9 cellular contexts compared by ENCODE assay signal in genomic region chr12:89880695-89881350, GRCh38.
DNase-seq lines count a peak whose midpoint lies in the region; ATAC-seq and TF ChIP-seq lines count a peak whose summit lies in the region.
"Had no signal": no experiment of that assay in that cellular context is flagged by ENCODE, and none has a peak within 500 bp of the region (broad histone marks: within the 10 kb centered on the region; RNA-seq: fewer than 3 reads in every experiment).

No MANE protein-coding gene starts in this region.

- H3K27me3 Mint-ChIP-seq in activated T-helper 17 cell treated with anti-CD3 and anti-CD28 coated beads, Interleukin-2, amount 50 U/mL, for 72 hours = no peaks in the 10 kb centered on the region
- H3K27me3 Mint-ChIP-seq in endothelial cell (ENCODE audit: unreplicated experiment) = no peaks in the 10 kb centered on the region

- H3K4me1 ChIP-seq in transverse colon = peaks cover 0 to 7% (median 0%) of the 10 kb centered on the region in 4 donors

- H3K4me3 ChIP-seq in GM08714 (ENCODE audit: low read length) = peak overlapping the region; percentile 28; the same call in 1 of the 2 replicates
- H3K4me3 ChIP-seq in transverse colon = no peak overlapping the region
- H3K4me3 ChIP-seq: cardiac muscle cell had no signal

- no peaks in the 10 kb centered on the region for H3K36me3 Mint-ChIP-seq in activated T-helper 17 cell treated with anti-CD3 and anti-CD28 coated beads, Interleukin-2, amount 50 U/mL, for 72 hours (ENCODE audit: low read depth)
- no peaks in the 10 kb centered on the region for H3K36me3 Mint-ChIP-seq in endothelial cell (ENCODE audit: low read depth, unreplicated experiment)

- H3K27ac ChIP-seq in transverse colon = peak overlapping the region in 3 of 4 donors; percentile 24 to 53 (median 31)
- H3K27ac ChIP-seq: cardiac muscle cell had no signal

- H3K9me3 Mint-ChIP-seq in activated T-helper 17 cell treated with anti-CD3 and anti-CD28 coated beads, Interleukin-2, amount 50 U/mL, for 72 hours = no peaks in the 10 kb centered on the region
- H3K9me3 Mint-ChIP-seq in endothelial cell (ENCODE audit: unreplicated experiment) = no peaks in the 10 kb centered on the region

- peak; percentile 92 for ATAC-seq in GM21360 (IDR thresholded peaks at IDR 0.05; ENCODE audit: unreplicated experiment)
- peak; percentile 95 for ATAC-seq in HG03520 (IDR thresholded peaks at IDR 0.05; ENCODE audit: unreplicated experiment)
- peak; percentile 93 for ATAC-seq in activated T-helper 17 cell treated with anti-CD3 and anti-CD28 coated beads, Interleukin-2, amount 50 U/mL, for 72 hours (replicated peaks)

- no peaks in the 10 kb centered on the region for H3K9me3 ChIP-seq in transverse colon

- WGBS in transverse colon (ENCODE audit: low coverage in 1 of 2), 2 donors = 57 to 72% methylated on average over 4 of the region's 4 CpGs

- peaks cover 20% of the 10 kb centered on the region for H3K4me1 Mint-ChIP-seq in activated T-helper 17 cell treated with anti-CD3 and anti-CD28 coated beads, Interleukin-2, amount 50 U/mL, for 72 hours
- no peaks in the 10 kb centered on the region for H3K4me1 Mint-ChIP-seq in endothelial cell (ENCODE audit: unreplicated experiment)

- no peak for TF ChIP-seq POLR2A in transverse colon (IDR thresholded peaks at IDR 0.05)

- in situ Hi-C loops in transverse colon (cut with MboI; ENCODE audit: low pct_ligation_motif_present in 1 of 4, low pct_unique_long_range_greater_than_20kb in 1 of 4, low sequenced_read_pairs in 3 of 4) = no loop called here

- H3K27ac Mint-ChIP-seq in activated T-helper 17 cell treated with anti-CD3 and anti-CD28 coated beads, Interleukin-2, amount 50 U/mL, for 72 hours = peak overlapping the region; percentile 94
- H3K27ac Mint-ChIP-seq in endothelial cell (ENCODE audit: unreplicated experiment) = no peak overlapping the region

- no peak for TF ChIP-seq EP300 in transverse colon (IDR thresholded peaks at IDR 0.05; ENCODE audit: low read depth)

- intact Hi-C loops in transverse colon (cut with DNase I; ENCODE audit: low total_unique reads) = no loop called here

- TF ChIP-seq CTCF in transverse colon (IDR thresholded peaks at IDR 0.05) (no peak), endothelial cell (IDR thresholded peaks at IDR 0.05; ENCODE audit: unreplicated experiment) (no peak)

- H3K27me3 ChIP-seq in transverse colon = no peaks in the 10 kb centered on the region
- H3K27me3 ChIP-seq: cardiac muscle cell had no signal

- H3K36me3 ChIP-seq in transverse colon = no peaks in the 10 kb centered on the region
- H3K36me3 ChIP-seq: cardiac muscle cell had no signal

- peak overlapping the region; percentile 71 for H3K4me3 Mint-ChIP-seq in activated T-helper 17 cell treated with anti-CD3 and anti-CD28 coated beads, Interleukin-2, amount 50 U/mL, for 72 hours
- H3K4me3 Mint-ChIP-seq in endothelial cell (ENCODE audit: unreplicated experiment) = no peak overlapping the region

- DNase-seq in transverse colon (peak; percentile 31), 8988T (no peak), endothelial cell (ENCODE audit: low spot score) (no peak), HK-2 (ENCODE audit: unreplicated experiment) (no peak)
